In the genomic region with DNA sequence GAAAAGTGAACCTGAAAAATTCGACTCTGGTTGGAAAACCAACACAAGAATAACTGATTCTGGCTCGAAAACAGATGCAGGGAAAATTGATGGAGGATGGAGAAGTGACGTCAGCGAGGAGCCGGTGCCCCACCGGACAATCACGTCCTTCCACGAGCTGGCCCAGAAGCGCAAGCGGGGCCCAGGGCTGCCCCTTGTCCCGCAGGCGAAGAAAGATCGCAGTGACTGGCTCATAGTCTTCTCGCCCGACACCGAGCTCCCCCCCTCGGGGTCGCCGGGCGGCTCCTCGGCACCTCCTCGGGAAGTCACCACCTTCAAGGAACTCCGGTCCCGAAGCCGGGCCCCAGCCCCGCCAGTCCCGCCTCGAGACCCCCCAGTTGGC, we compare ENCODE assay signal across 9 cellular contexts. TPM values are rescaled to one million over a fixed set of nuclear protein-coding genes. Genes with fewer than 3 reads are reported as not detected.
A peak's percentile ranks its signal among the peaks of the same experiment; 100 is the strongest.
DNase-seq lines count a peak whose midpoint lies in the region; ATAC-seq and TF ChIP-seq lines count a peak whose summit lies in the region.
"Had no signal": no experiment of that assay in that cellular context is flagged by ENCODE, and none has a peak within 500 bp of the region (broad histone marks: within the 10 kb centered on the region; RNA-seq: fewer than 3 reads in every experiment).

No MANE protein-coding gene starts in this region.

- DNase-seq in activated CD8-positive, alpha-beta memory T cell treated with anti-CD3 and anti-CD28 coated beads, Interleukin-2, amount 10 ng/mL, durations not matched to agents 7 days and 5 days = peak; percentile 53
- no peak for DNase-seq in activated CD8-positive, alpha-beta memory T cell treated with anti-CD3 and anti-CD28 coated beads for 24 hours
- DNase-seq in RPMI8226 = peak; percentile 15
- DNase-seq in endothelial cell (ENCODE audit: low spot score) = peak; percentile 47
- no peak for DNase-seq in natural killer cell treated with Interleukin-12 subunit alpha and Interleukin-12 subunit beta and Interleukin-15 and Interleukin-18, amount 100 ng/mL, for 72 hours (ENCODE audit: low spot score)
- DNase-seq in iPS-NIHi11 (ENCODE audit: low spot score) = no peak
- no peak for DNase-seq in globus pallidus (ENCODE audit: low spot score)
- DNase-seq in 8988T = no peak

- H3K27ac Mint-ChIP-seq in activated CD8-positive, alpha-beta memory T cell treated with anti-CD3 and anti-CD28 coated beads, Interleukin-2, amount 10 ng/mL, durations not matched to agents 7 days and 5 days = no peak overlapping the region
- H3K27ac Mint-ChIP-seq in endothelial cell (ENCODE audit: unreplicated experiment) = peak overlapping the region; percentile 74
- peak overlapping the region in 1 of 2 donors; percentile 47 for H3K27ac Mint-ChIP-seq in natural killer cell treated with Interleukin-12 subunit alpha and Interleukin-12 subunit beta and Interleukin-15 and Interleukin-18, amount 100 ng/mL, for 72 hours

- no peaks in the 10 kb centered on the region for H3K9me3 Mint-ChIP-seq in activated CD8-positive, alpha-beta memory T cell treated with anti-CD3 and anti-CD28 coated beads, Interleukin-2, amount 10 ng/mL, durations not matched to agents 7 days and 5 days (ENCODE audit: low read depth)
- H3K9me3 Mint-ChIP-seq in endothelial cell (ENCODE audit: unreplicated experiment) = no peaks in the 10 kb centered on the region
- no peaks in the 10 kb centered on the region for H3K9me3 Mint-ChIP-seq in natural killer cell treated with Interleukin-12 subunit alpha and Interleukin-12 subunit beta and Interleukin-15 and Interleukin-18, amount 100 ng/mL, for 72 hours

- ATAC-seq in activated CD8-positive, alpha-beta memory T cell treated with anti-CD3 and anti-CD28 coated beads, Interleukin-2, amount 10 ng/mL, durations not matched to agents 7 days and 5 days = no peak
- ATAC-seq in natural killer cell treated with Interleukin-12 subunit alpha and Interleukin-12 subunit beta and Interleukin-15 and Interleukin-18, amount 100 ng/mL, for 72 hours = no peak

- H3K4me1 Mint-ChIP-seq in activated CD8-positive, alpha-beta memory T cell treated with anti-CD3 and anti-CD28 coated beads, Interleukin-2, amount 10 ng/mL, durations not matched to agents 7 days and 5 days = peaks cover 49% of the 10 kb centered on the region
- peaks cover 50% of the 10 kb centered on the region for H3K4me1 Mint-ChIP-seq in endothelial cell (ENCODE audit: unreplicated experiment)
- H3K4me1 Mint-ChIP-seq in natural killer cell treated with Interleukin-12 subunit alpha and Interleukin-12 subunit beta and Interleukin-15 and Interleukin-18, amount 100 ng/mL, for 72 hours (ENCODE audit: low read depth in 2 of 2) = peaks cover 29 to 35% of the 10 kb centered on the region in 2 donors

- CTCF ChIA-PET in activated CD8-positive, alpha-beta memory T cell treated with anti-CD3 and anti-CD28 coated beads, Interleukin-2, amount 10 ng/mL, durations not matched to agents 7 days and 5 days (lab: Charles Lee) = interaction anchor here (0.6 to 9.0 kb wide), 18 partner anchors 11 to 214 kb away, joined by 3 to 160 read pairs (median 6); partner anchors contain the start of genes CLK2, FDPS, HCN3 and KRTCAP2

- no peak for TF ChIP-seq CTCF in endothelial cell (IDR thresholded peaks at IDR 0.05; ENCODE audit: unreplicated experiment)

- H3K27me3 Mint-ChIP-seq in activated CD8-positive, alpha-beta memory T cell treated with anti-CD3 and anti-CD28 coated beads, Interleukin-2, amount 10 ng/mL, durations not matched to agents 7 days and 5 days = no peaks in the 10 kb centered on the region
- H3K27me3 Mint-ChIP-seq in endothelial cell (ENCODE audit: unreplicated experiment) = peaks cover 10% of the 10 kb centered on the region
- H3K27me3 Mint-ChIP-seq in natural killer cell treated with Interleukin-12 subunit alpha and Interleukin-12 subunit beta and Interleukin-15 and Interleukin-18, amount 100 ng/mL, for 72 hours = no peaks in the 10 kb centered on the region

- peaks cover 18% of the 10 kb centered on the region for H3K36me3 Mint-ChIP-seq in activated CD8-positive, alpha-beta memory T cell treated with anti-CD3 and anti-CD28 coated beads, Interleukin-2, amount 10 ng/mL, durations not matched to agents 7 days and 5 days
- H3K36me3 Mint-ChIP-seq in endothelial cell (ENCODE audit: low read depth, unreplicated experiment) = peaks cover 27% of the 10 kb centered on the region
- H3K36me3 Mint-ChIP-seq in natural killer cell treated with Interleukin-12 subunit alpha and Interleukin-12 subunit beta and Interleukin-15 and Interleukin-18, amount 100 ng/mL, for 72 hours = peaks cover 11% of the 10 kb centered on the region

- peak overlapping the region; percentile 85 for H3K4me3 Mint-ChIP-seq in activated CD8-positive, alpha-beta memory T cell treated with anti-CD3 and anti-CD28 coated beads, Interleukin-2, amount 10 ng/mL, durations not matched to agents 7 days and 5 days
- peak overlapping the region; percentile 91 for H3K4me3 Mint-ChIP-seq in endothelial cell (ENCODE audit: unreplicated experiment)
- H3K4me3 Mint-ChIP-seq in natural killer cell treated with Interleukin-12 subunit alpha and Interleukin-12 subunit beta and Interleukin-15 and Interleukin-18, amount 100 ng/mL, for 72 hours = peak overlapping the region; percentile 70

RNA-seq across cellular contexts. Expression of gene RUSC1, which starts 1.9 kb away (rescaled TPM):
- 10 to 100 TPM; 29.1 to 33.2 TPM for total RNA-seq in activated CD8-positive, alpha-beta memory T cell treated with anti-CD3 and anti-CD28 coated beads, Interleukin-2, amount 10 ng/mL, durations not matched to agents 7 days and 5 days
- total RNA-seq in endothelial cell (ENCODE audit: unreplicated experiment) = 67.1 TPM
- total RNA-seq in natural killer cell treated with Interleukin-12 subunit alpha and Interleukin-12 subunit beta and Interleukin-15 and Interleukin-18, amount 100 ng/mL, for 72 hours = 10 to 100 TPM; 26.2 to 40.1 TPM

RNA-seq across cellular contexts. Expression of gene FDPS, which starts 13.9 kb away (rescaled TPM):
- total RNA-seq in activated CD8-positive, alpha-beta memory T cell treated with anti-CD3 and anti-CD28 coated beads, Interleukin-2, amount 10 ng/mL, durations not matched to agents 7 days and 5 days = 100 to 1,000 TPM; 329 to 406 TPM
- 540 TPM for total RNA-seq in endothelial cell (ENCODE audit: unreplicated experiment)
- total RNA-seq in natural killer cell treated with Interleukin-12 subunit alpha and Interleukin-12 subunit beta and Interleukin-15 and Interleukin-18, amount 100 ng/mL, for 72 hours = 100 to 1,000 TPM; 251 to 386 TPM

RNA-seq across cellular contexts. Expression of gene PKLR, which starts 21.3 kb away (rescaled TPM):
- not detected for total RNA-seq in activated CD8-positive, alpha-beta memory T cell treated with anti-CD3 and anti-CD28 coated beads, Interleukin-2, amount 10 ng/mL, durations not matched to agents 7 days and 5 days
- total RNA-seq in endothelial cell (ENCODE audit: unreplicated experiment) = not detected
- total RNA-seq in natural killer cell treated with Interleukin-12 subunit alpha and Interleukin-12 subunit beta and Interleukin-15 and Interleukin-18, amount 100 ng/mL, for 72 hours = not detected
- total RNA-seq: glomerular endothelial cell had no signal

RNA-seq across cellular contexts. Expression of gene HCN3, which starts 45.3 kb away (rescaled TPM):
- 1 to 10 TPM; 5.4 to 6.1 TPM for total RNA-seq in activated CD8-positive, alpha-beta memory T cell treated with anti-CD3 and anti-CD28 coated beads, Interleukin-2, amount 10 ng/mL, durations not matched to agents 7 days and 5 days
- 7.3 TPM for total RNA-seq in endothelial cell (ENCODE audit: unreplicated experiment)
- total RNA-seq in natural killer cell treated with Interleukin-12 subunit alpha and Interleukin-12 subunit beta and Interleukin-15 and Interleukin-18, amount 100 ng/mL, for 72 hours = 1 to 10 TPM; 2.0 to 4.7 TPM

RNA-seq across cellular contexts. Expression of gene CLK2, which starts 49.3 kb away (rescaled TPM):
- total RNA-seq in activated CD8-positive, alpha-beta memory T cell treated with anti-CD3 and anti-CD28 coated beads, Interleukin-2, amount 10 ng/mL, durations not matched to agents 7 days and 5 days = 100 to 1,000 TPM in 1 of 2 experiments, 10 to 100 TPM in 1; 94.8 to 108 TPM
- total RNA-seq in endothelial cell (ENCODE audit: unreplicated experiment) = 62.8 TPM
- total RNA-seq in natural killer cell treated with Interleukin-12 subunit alpha and Interleukin-12 subunit beta and Interleukin-15 and Interleukin-18, amount 100 ng/mL, for 72 hours = 100 to 1,000 TPM in 1 of 2 donors, 10 to 100 TPM in 1; 77.1 to 117 TPM

Comparison
In these comparisons a context has a peak if more than half of its experiments do, and no peak if none do; other contexts are left out.
1. DNase-seq: peak in activated CD8-positive, alpha-beta memory T cell treated with anti-CD3 and anti-CD28 coated beads, Interleukin-2, amount 10 ng/mL, durations not matched to agents 7 days and 5 days (single experiment), RPMI8226 (single experiment) and endothelial cell (single experiment); none in activated CD8-positive, alpha-beta memory T cell treated with anti-CD3 and anti-CD28 coated beads for 24 hours (single experiment), natural killer cell treated with Interleukin-12 subunit alpha and Interleukin-12 subunit beta and Interleukin-15 and Interleukin-18, amount 100 ng/mL, for 72 hours (single experiment), iPS-NIHi11 (single experiment), globus pallidus (single experiment) and 8988T (single experiment).
2. Peak in every context shown above with its lines, with median percentiles within 50 percentile points of each other: H3K4me3 Mint-ChIP-seq.